ENCODE assay signal across 27 cellular contexts in the genomic region with DNA sequence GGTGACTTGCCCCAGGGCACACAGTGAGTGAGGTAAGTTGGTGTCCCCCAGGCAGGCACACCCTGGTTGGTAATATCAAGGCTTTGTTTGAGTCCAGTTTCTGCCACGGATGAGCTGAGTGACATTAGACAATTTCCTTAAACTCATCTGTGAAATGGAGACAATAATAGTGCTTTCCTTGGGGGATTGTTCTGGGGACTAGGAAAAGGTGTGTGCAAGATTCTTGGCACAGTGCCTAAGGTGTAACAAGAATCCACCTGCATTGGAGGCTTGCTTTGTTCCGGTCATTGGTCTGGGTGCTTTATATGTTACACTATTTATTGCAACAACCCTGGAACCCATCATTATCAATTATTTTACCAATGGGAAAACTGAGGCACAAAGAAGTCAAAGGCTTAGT.
"Had no signal": no experiment of that assay in that cellular context is flagged by ENCODE, and none has a peak within 500 bp of the region (broad histone marks: within the 10 kb centered on the region; RNA-seq: fewer than 3 reads in every experiment).

No MANE protein-coding gene starts in this region.

- H3K27ac ChIP-seq: left lung, lower lobe of right lung, neural progenitor cell, neutrophil, ovary, right atrium auricular region, skin epidermis, stomach, testis, thyroid gland, transverse colon, upper lobe of right lung had no signal

- FAIRE-seq: keratinocyte, urothelium cell line had no signal

- H3K4me2 ChIP-seq: neural progenitor cell had no signal

- H2AFZ ChIP-seq: neural progenitor cell had no signal

- H3K4me1 ChIP-seq: left lung, lower lobe of right lung had no signal

- ATAC-seq: left colon; left lung; lower lobe of right lung; natural killer cell; sciatic nerve; stimulated activated naive B cell treated with anti-CD40 and anti-IgM and Interleukin-4, amounts not matched to agents 10 μg/mL and 1 μg/mL and 100 μg/mL, for 72 hours; stimulated activated naive CD8-positive, alpha-beta T cell treated with anti-CD3 and anti-CD28 coated beads, Interleukin-15, Interleukin-2, amounts not matched to agents 100 U/mL and 50 U/mL, for 24 hours; upper lobe of right lung had no signal

- H3K4me3 ChIP-seq: left lung, lower lobe of right lung, neural progenitor cell, ovary, right atrium auricular region, skin epidermis, stomach, testis, thyroid gland, transverse colon, upper lobe of right lung had no signal

- DNase-seq: hippocampal formation; left colon; left lung; lower lobe of right lung; mesendoderm; naive B cell; natural killer cell; nephron progenitor cell; ovary; stimulated activated CD4-positive, alpha-beta T cell treated with anti-CD3 and anti-CD28 coated beads, Interleukin-12 subunit alpha, Interleukin-12 subunit beta, amount 100 ng/mL, for 4 hours; stimulated activated CD4-positive, alpha-beta T cell treated with anti-CD3 and anti-CD28 coated beads, Interleukin-15, amount 100 ng/mL, for 24 hours; stimulated activated CD4-positive, alpha-beta T cell treated with anti-CD3 and anti-CD28 coated beads, Interleukin-2, amount 100 ng/mL, for 24 hours; stimulated activated CD4-positive, alpha-beta T cell treated with anti-CD3 and anti-CD28 coated beads, Interleukin-4, amount 100 ng/mL, for 1 hour; stimulated activated naive B cell treated with anti-CD40 and anti-IgM and Interleukin-4, amounts not matched to agents 10 μg/mL and 1 μg/mL and 100 μg/mL, for 72 hours; stimulated activated naive CD8-positive, alpha-beta T cell treated with anti-CD3 and anti-CD28 coated beads, Interleukin-15, Interleukin-2, amounts not matched to agents 100 U/mL and 50 U/mL, for 24 hours; stomach; testis; thyroid gland; transverse colon; upper lobe of right lung had no signal

- H3K27me3 ChIP-seq: left lung, neural progenitor cell, ovary, right atrium auricular region, stomach, testis, thyroid gland, transverse colon, upper lobe of right lung had no signal

- H3K36me3 ChIP-seq: left lung, lower lobe of right lung, neural progenitor cell, neutrophil, ovary, right atrium auricular region, stomach, thyroid gland, transverse colon, upper lobe of right lung had no signal

- H3K9me3 ChIP-seq: left lung, lower lobe of right lung, neutrophil, ovary, right atrium auricular region, stomach, testis, thyroid gland, transverse colon, upper lobe of right lung had no signal

- H3K9ac ChIP-seq: neural progenitor cell had no signal
